In the genomic region with DNA sequence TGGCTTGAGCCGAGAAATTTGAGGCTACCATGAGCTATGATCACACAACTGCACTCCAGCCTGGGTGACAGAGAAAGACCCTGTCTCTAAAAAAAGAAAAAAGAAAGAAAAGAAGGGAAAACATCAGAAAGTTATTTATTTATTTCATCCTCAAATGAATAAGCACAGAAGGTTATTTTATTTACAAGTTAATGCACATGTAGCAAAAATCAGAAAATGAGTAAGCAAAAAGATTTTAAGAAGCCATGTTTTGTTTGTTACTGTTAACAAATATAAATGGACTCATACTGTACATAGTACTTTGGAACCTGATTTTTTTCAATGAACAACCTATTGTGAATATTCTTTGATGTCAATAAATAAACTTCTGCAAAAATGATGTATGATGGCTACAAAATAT, we compare ENCODE assay signal across 21 cellular contexts. TPM values are rescaled to one million over a fixed set of nuclear protein-coding genes. Genes with fewer than 3 reads are reported as not detected.
DNase-seq lines count a peak whose midpoint lies in the region; ATAC-seq, FAIRE-seq and TF ChIP-seq lines count a peak whose summit lies in the region.
"Had no signal": no experiment of that assay in that cellular context is flagged by ENCODE, and none has a peak within 500 bp of the region (broad histone marks: within the 10 kb centered on the region; RNA-seq: fewer than 3 reads in every experiment).

No MANE protein-coding gene starts in this region.

- intact Hi-C loops in IMR-90 (cut with micrococcal nuclease): no loop called here

- CTCF ChIA-PET in A549 (lab: Yijun Ruan, JAX) (interaction anchor here (1.4 to 2.5 kb wide), 3 partner anchors 27 to 209 kb away, joined by 4 to 12 read pairs (median 4); no protein-coding TSS in a partner anchor), IMR-90 (lab: Yijun Ruan, JAX) (no interaction called here)

- no peak overlapping the region for H2BK120ac ChIP-seq in IMR-90 (ENCODE audit: low read depth, low read length)

- DNase-seq in A549 (ENCODE audit: low read depth in 1 of 2, low spot score in 1 of 2) (no peak), IMR-90 (no peak), small intestine (no peak)
- DNase-seq in activated CD4-positive, alpha-beta T cell treated with anti-CD3 and anti-CD28 coated beads for 1 hour: no peak
- DNase-seq: 8988T; AML-193; Caco-2; Calu3; CD4-positive, alpha-beta T cell; CD8-positive, alpha-beta T cell; DMS79 treated with DMSO at 0.1 percent for 48 hours; GF-D8 had no signal

- TF ChIP-seq CTCF in A549 (IDR thresholded peaks at IDR 0.05) (no peak), IMR-90 (conservative IDR thresholded peaks at IDR 0.05; ENCODE audit: low read depth, low read length) (no peak)

- no peaks in the 10 kb centered on the region for H3K36me3 ChIP-seq in IMR-90 (ENCODE audit: control insufficient read depth, insufficient read depth, low read length)
- no peaks in the 10 kb centered on the region for H3K36me3 ChIP-seq in small intestine (ENCODE audit: control insufficient read depth in 2 of 2, insufficient read depth in 2 of 2, low read length in 2 of 2)
- H3K36me3 ChIP-seq: BLaER1 treated with 17β-estradiol and CSF1 and Interleukin-3, amounts not matched to agents 10 nM and 100 nM had no signal

- H3K4me3 ChIP-seq in A549 (no peak overlapping the region), IMR-90 (ENCODE audit: insufficient read depth, low read depth, low read length) (no peak overlapping the region), small intestine (ENCODE audit: low read depth in 1 of 2, low read length in 2 of 2) (no peak overlapping the region)
- H3K4me3 ChIP-seq: BLaER1 treated with 17β-estradiol and CSF1 and Interleukin-3, amounts not matched to agents 10 nM and 100 nM had no signal

- TF ChIP-seq RAD21 in A549 (conservative IDR thresholded peaks at IDR 0.05 in 1 of 2, IDR thresholded peaks at IDR 0.05 in 1 of 2) (no peak), IMR-90 (IDR thresholded peaks at IDR 0.05; ENCODE audit: low read length) (no peak)

- in situ Hi-C loops in IMR-90 (cut with MboI; ENCODE audit: low sequenced_read_pairs): no loop called here

- FAIRE-seq in A549 (lab: Jason Lieb, UNC) (no peak), small intestine (lab: Jason Lieb, UNC) (peak; percentile 41)
- FAIRE-seq: A204.1, D721Med, G401.6, GM12891, GM19239 had no signal

- no peak overlapping the region for H2BK20ac ChIP-seq in IMR-90 (ENCODE audit: low read depth, low read length)

- H4K8ac ChIP-seq in IMR-90 (ENCODE audit: low read depth in 2 of 2, low read length in 2 of 2): no peak overlapping the region

- no peak overlapping the region for H3K4ac ChIP-seq in IMR-90 (ENCODE audit: low read depth, low read length)

- H3K56ac ChIP-seq in IMR-90 (ENCODE audit: extremely low read depth, insufficient read depth, low read length): no peak overlapping the region

- H3K14ac ChIP-seq in IMR-90 (replicated peaks; ENCODE audit: low read depth, low read length): no peak overlapping the region

- no peak overlapping the region for H2BK15ac ChIP-seq in IMR-90 (ENCODE audit: low read depth, low read length)

- dilution Hi-C loops in IMR-90 (cut with HindIII; ENCODE audit: low sequenced_read_pairs, unreplicated experiment): no loop called here

- H3K27ac ChIP-seq in A549: no peak overlapping the region
- H3K27ac ChIP-seq in IMR-90 (ENCODE audit: insufficient read depth, low read length): no peak overlapping the region
- no peak overlapping the region for H3K27ac ChIP-seq in small intestine (ENCODE audit: low read depth in 1 of 2, low read length in 1 of 2)
- H3K27ac ChIP-seq: BLaER1 treated with 17β-estradiol and CSF1 and Interleukin-3, amounts not matched to agents 10 nM and 100 nM; C4-2B had no signal

- no peak for TF ChIP-seq EP300 in A549 (IDR thresholded peaks at IDR 0.05)

- H3K18ac ChIP-seq in IMR-90 (ENCODE audit: low read depth, low read length): no peak overlapping the region

- POLR2A ChIA-PET in A549 (lab: Yijun Ruan, JAX) (no interaction called here), IMR-90 (lab: Charles Lee; ENCODE audit: unreplicated experiment) (no interaction called here)

- peaks cover 35% of the 10 kb centered on the region for H3K27me3 ChIP-seq in IMR-90 (ENCODE audit: control insufficient read depth, insufficient read depth, low read length)
- no peaks in the 10 kb centered on the region for H3K27me3 ChIP-seq in small intestine (ENCODE audit: control insufficient read depth in 2 of 2, insufficient read depth in 2 of 2, low read length in 2 of 2)
- H3K27me3 ChIP-seq: BLaER1 treated with 17β-estradiol and CSF1 and Interleukin-3, amounts not matched to agents 10 nM and 100 nM had no signal

- H2BK5ac ChIP-seq in IMR-90 (ENCODE audit: low read depth, low read length, poor library complexity, severe bottlenecking): no peak overlapping the region

- H3K9ac ChIP-seq in IMR-90 (ENCODE audit: low read depth, low read length): no peak overlapping the region
- H3K9ac ChIP-seq: BLaER1 treated with 17β-estradiol and CSF1 and Interleukin-3, amounts not matched to agents 10 nM and 100 nM had no signal

- no peaks in the 10 kb centered on the region for H4K20me1 ChIP-seq in IMR-90 (ENCODE audit: insufficient read depth, low read length)
- H4K20me1 ChIP-seq: BLaER1 treated with 17β-estradiol and CSF1 and Interleukin-3, amounts not matched to agents 10 nM and 100 nM had no signal

- H2AK9ac ChIP-seq in IMR-90 (replicated peaks; ENCODE audit: low read depth, low read length, poor library complexity): no peak overlapping the region

- 24% methylated on average over 1 of the region's 1 CpG for WGBS in A549 (ENCODE audit: missing lambda C conversion rate)
- WGBS in IMR-90 (ENCODE audit: extremely low coverage in 2 of 2, insufficient read length in 1 of 2), 2 experiments: no CpG with 5 or more reads among the region's 1 CpG
- 92 to 95% (median 93%) methylated on average over 1 of the region's 1 CpG for whole genome bisulfite sequencing in small intestine, 3 donors

- no peak overlapping the region for H3K4me2 ChIP-seq in A549
- H3K4me2 ChIP-seq in IMR-90 (ENCODE audit: low read depth, low read length): no peak overlapping the region
- H3K4me2 ChIP-seq: BLaER1 treated with 17β-estradiol and CSF1 and Interleukin-3, amounts not matched to agents 10 nM and 100 nM had no signal

- H2AK5ac ChIP-seq in IMR-90 (ENCODE audit: low read depth, low read length): no peak overlapping the region

- H2AFZ ChIP-seq in IMR-90 (replicated peaks; ENCODE audit: low read length, poor library complexity): no peak overlapping the region

- H4K91ac ChIP-seq in IMR-90 (ENCODE audit: insufficient read depth, low read depth, low read length): no peak overlapping the region

- no TSS peak for BruUV-seq in IMR-90 (replicated peaks; lab: Mats Ljungman, UMichigan)

- TF ChIP-seq POLR2A in A549 (IDR thresholded peaks at IDR 0.05; ENCODE audit: low read length) (no peak), IMR-90 (IDR thresholded peaks at IDR 0.05; ENCODE audit: low read depth, low read length) (no peak)

- H3K23ac ChIP-seq in IMR-90 (ENCODE audit: low read depth, low read length): no peak overlapping the region

- no peaks in the 10 kb centered on the region for H3K9me3 ChIP-seq in A549
- no peaks in the 10 kb centered on the region for H3K9me3 ChIP-seq in IMR-90 (ENCODE audit: control insufficient read depth, insufficient read depth, low read length)
- H3K9me3 ChIP-seq in small intestine (ENCODE audit: control insufficient read depth, low read depth): no peaks in the 10 kb centered on the region
- H3K9me3 ChIP-seq: BLaER1 treated with 17β-estradiol and CSF1 and Interleukin-3, amounts not matched to agents 10 nM and 100 nM; Caco-2 had no signal

- H3K9me1 ChIP-seq in IMR-90 (ENCODE audit: insufficient read depth, low read length): no peaks in the 10 kb centered on the region

- H4K5ac ChIP-seq in IMR-90 (ENCODE audit: low read depth, low read length): no peak overlapping the region

- H3K79me1 ChIP-seq in IMR-90 (ENCODE audit: low read depth in 1 of 2, low read length in 2 of 2): no peaks in the 10 kb centered on the region

- ATAC-seq in A549 (no peak), IMR-90 (ENCODE audit: low read depth) (no peak), HG03025 (IDR thresholded peaks at IDR 0.05; ENCODE audit: low FRiP score, unreplicated experiment) (no peak)
- ATAC-seq: CD8-positive, alpha-beta T cell had no signal

- H3K4me1 ChIP-seq in A549 (no peaks in the 10 kb centered on the region), IMR-90 (ENCODE audit: control insufficient read depth, insufficient read depth, low read length) (no peaks in the 10 kb centered on the region), small intestine (ENCODE audit: control insufficient read depth in 2 of 2, insufficient read depth in 1 of 2, low read depth in 1 of 2, low read length in 1 of 2) (no peaks in the 10 kb centered on the region)

TF ChIP-seq in A549, 52 proteins besides CTCF, POLR2A, EP300 and RAD21:
- TF ChIP-seq MAFK (IDR thresholded peaks at IDR 0.05; ENCODE audit: partially characterized antibody) (peak; percentile 48), ESRRA (IDR thresholded peaks at IDR 0.05; ENCODE audit: borderline replicate concordance, low read length) (no peak)
TF ChIP-seq in A549: peak in this region for 1.

TF ChIP-seq in IMR-90, 13 proteins besides CTCF, POLR2A, EP300 and RAD21:
- TF ChIP-seq MAFK (IDR thresholded peaks at IDR 0.05; ENCODE audit: low read depth, low read length): peak; percentile 47; the same call in 1 of the 2 replicates
- TF ChIP-seq FOS (IDR thresholded peaks at IDR 0.05; ENCODE audit: low read depth, low read length): no peak

RNA-seq across cellular contexts. Expression of gene NRG2, which starts 47.2 kb away (rescaled TPM):
- polyA plus RNA-seq in A549 (2011; rRNA removed) (0.65 and 1.1 TPM in 2 replicates), A549 (2017; fragmentation: RNase III; extraction: RNeasy Plus Mini Kit Qiagen cat#74134 plus additional on column Dnase treatment) (0.74 to 1.0 TPM (median 1.00 TPM) in 3 replicates), IMR-90 (2012; rRNA removed) (not detected in 2 replicates), small intestine (under 1 TPM in 1 of 3 donors, not detected in 2; 0.55 TPM)
- polyA plus RNA-seq in A549 (2012; cell fraction: cytosol; rRNA removed): 1.2 and 1.6 TPM in 2 replicates
- polyA plus RNA-seq in A549 (2012; cell fraction: nucleus; rRNA removed): 1.4 and 1.8 TPM in 2 replicates
- 1.0 and 1.9 TPM in 2 replicates for polyA minus RNA-seq in A549 (2011; rRNA and poly(A)+ RNA removed)
- 0.18 TPM in 1 of 2 replicates, not detected in the other for total RNA-seq in IMR-90 (2012; rRNA removed)
- polyA plus RNA-seq in IMR-90 (2012; cell fraction: cytosol; rRNA removed): 0.10 TPM in 1 of 2 replicates, not detected in the other
- polyA plus RNA-seq in IMR-90 (2012; cell fraction: nucleus; rRNA removed; ENCODE audit: low replicate concordance): 0.07 TPM in 1 of 2 replicates, not detected in the other
- polyA plus RNA-seq: BJ had no signal
